Comparison of ENCODE assay signal across 8 cellular contexts in the genomic region with DNA sequence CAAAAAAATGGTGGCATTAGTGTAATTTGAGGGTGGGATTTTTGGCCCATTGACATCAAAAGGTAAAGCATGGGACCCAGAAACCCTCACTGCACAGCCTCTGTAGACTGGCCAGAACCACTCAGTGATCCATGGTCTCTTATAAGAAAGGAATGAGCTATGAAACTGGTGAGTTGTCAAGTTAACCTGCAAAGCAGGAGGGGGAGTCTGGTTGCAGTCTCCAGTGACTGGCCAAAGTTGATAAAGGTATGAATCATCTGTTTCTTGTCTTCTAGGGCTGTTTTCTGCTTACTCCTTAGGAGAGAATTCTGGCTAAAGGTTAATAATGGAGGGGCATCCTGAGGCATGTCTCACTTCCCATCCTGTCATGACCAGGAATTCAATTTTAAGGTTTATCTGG.
"Had no signal": no experiment of that assay in that cellular context is flagged by ENCODE, and none has a peak within 500 bp of the region (broad histone marks: within the 10 kb centered on the region; RNA-seq: fewer than 3 reads in every experiment).

No MANE protein-coding gene starts in this region.

- H3K27ac Mint-ChIP-seq: GM23338, H9 had no signal

- FAIRE-seq: H1, H54, HTR-8/SVneo, K562 had no signal

- ATAC-seq: GM23338, K562 had no signal

- H3K4me3 Mint-ChIP-seq: GM23338, H9 had no signal

- H3K4me3 ChIP-seq: GM23338, K562 had no signal

- DNase-seq: H9, HCEC 1CT, IMR-90 had no signal

- H3K4me1 Mint-ChIP-seq: GM23338 had no signal
